ENCODE assay signal across 18 cellular contexts in genomic region chrX:45344597-45344996, GRCh38.
DNase-seq lines count a peak whose midpoint lies in the region; ATAC-seq lines count a peak whose summit lies in the region.
"Had no signal": no experiment of that assay in that cellular context is flagged by ENCODE, and none has a peak within 500 bp of the region (broad histone marks: within the 10 kb centered on the region; RNA-seq: fewer than 3 reads in every experiment).

No MANE protein-coding gene starts in this region.

- H3K4me3 Mint-ChIP-seq in immature natural killer cell: no peak overlapping the region
- H3K4me3 Mint-ChIP-seq: activated CD4-positive, alpha-beta memory T cell treated with anti-CD3 and anti-CD28 coated beads for 36 hours; nephron progenitor cell had no signal

- peaks cover 0 to 2% (median 0%) of the 10 kb centered on the region in 6 donors for H3K9me3 Mint-ChIP-seq in immature natural killer cell
- H3K9me3 Mint-ChIP-seq: activated CD4-positive, alpha-beta memory T cell treated with anti-CD3 and anti-CD28 coated beads for 36 hours had no signal

- ATAC-seq in HG02884 (IDR thresholded peaks at IDR 0.05; ENCODE audit: unreplicated experiment): no peak
- ATAC-seq: psoas muscle had no signal

- peak; percentile 74 for DNase-seq in EL
- DNase-seq in NCI-H226: peak; percentile 10
- DNase-seq in dedifferentiated amniotic fluid mesenchymal stem cell (ENCODE audit: extremely low spot score): peak; percentile 91
- peak; percentile 28 for DNase-seq in myocyte (ENCODE audit: low read depth)
- no peak for DNase-seq in posterior cingulate gyrus
- DNase-seq in immature natural killer cell: no peak
- DNase-seq in globus pallidus (ENCODE audit: low spot score): no peak
- DNase-seq: activated CD4-positive, alpha-beta memory T cell treated with anti-CD3 and anti-CD28 coated beads for 36 hours; activated naive CD4-positive, alpha-beta T cell treated with anti-CD3 and anti-CD28 coated beads, Interleukin-2, amount 50 U/mL, for 16 hours; brain microvascular endothelial cell; dermis blood vessel endothelial cell; hippocampal formation; NCI-H1930; NCI-H510A; nephron progenitor cell; psoas muscle; SHP77 treated with DMSO at 0.1 percent for 48 hours had no signal

- H3K27ac Mint-ChIP-seq in immature natural killer cell: no peak overlapping the region
- H3K27ac Mint-ChIP-seq: activated CD4-positive, alpha-beta memory T cell treated with anti-CD3 and anti-CD28 coated beads for 36 hours; nephron progenitor cell had no signal

- no peaks in the 10 kb centered on the region for H3K36me3 Mint-ChIP-seq in immature natural killer cell
- H3K36me3 Mint-ChIP-seq: activated CD4-positive, alpha-beta memory T cell treated with anti-CD3 and anti-CD28 coated beads for 36 hours had no signal

- intact Hi-C loops in posterior cingulate gyrus (cut with DNase I): no loop called here

- H3K4me1 Mint-ChIP-seq in immature natural killer cell: no peaks in the 10 kb centered on the region
- H3K4me1 Mint-ChIP-seq: nephron progenitor cell had no signal

- peaks cover 0 to 9% (median 0%) of the 10 kb centered on the region in 3 donors for H3K27me3 Mint-ChIP-seq in immature natural killer cell (ENCODE audit: low read depth in 3 of 3)

Comparison
In these comparisons a context has a peak if more than half of its experiments do, and no peak if none do; other contexts are left out.
1. DNase-seq: peak in EL (single experiment), NCI-H226 (single experiment), dedifferentiated amniotic fluid mesenchymal stem cell (single experiment) and myocyte (single experiment); none in posterior cingulate gyrus (0 of 10), immature natural killer cell (0 of 3) and globus pallidus (single experiment).